17 cellular contexts compared by ENCODE assay signal in the genomic region with DNA sequence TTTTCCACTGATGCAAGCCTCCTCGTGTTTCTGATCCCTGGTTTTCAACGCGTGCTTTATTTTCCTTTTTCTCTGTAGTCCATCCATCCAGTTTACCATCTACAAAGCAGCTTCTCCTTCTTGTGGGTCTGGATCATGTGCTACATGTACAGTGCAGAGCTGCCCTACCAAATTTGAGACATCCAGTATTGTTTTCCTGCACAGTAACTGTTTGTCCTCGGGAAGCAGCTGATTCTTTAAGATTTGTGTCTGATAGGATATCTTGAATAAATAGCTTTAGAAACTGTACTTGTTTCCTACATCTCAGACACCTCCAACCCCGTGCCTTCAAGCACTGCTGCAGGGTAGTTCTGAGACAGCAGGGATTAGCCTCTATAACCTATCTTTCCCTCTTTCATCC.
"Had no signal": no experiment of that assay in that cellular context is flagged by ENCODE, and none has a peak within 500 bp of the region (broad histone marks: within the 10 kb centered on the region; RNA-seq: fewer than 3 reads in every experiment).

No MANE protein-coding gene starts in this region.

- H3K36me3 Mint-ChIP-seq: natural killer cell treated with Interleukin-12 subunit alpha and Interleukin-12 subunit beta and Interleukin-15 and Interleukin-18, amount 100 ng/mL, for 72 hours; type B pancreatic cell had no signal

- H3K27ac Mint-ChIP-seq: natural killer cell treated with Interleukin-12 subunit alpha and Interleukin-12 subunit beta and Interleukin-15 and Interleukin-18, amount 100 ng/mL, for 72 hours; progenitor cell of endocrine pancreas; type B pancreatic cell had no signal

- H3K9me3 Mint-ChIP-seq: type B pancreatic cell had no signal

- H3K4me3 Mint-ChIP-seq: natural killer cell treated with Interleukin-12 subunit alpha and Interleukin-12 subunit beta and Interleukin-15 and Interleukin-18, amount 100 ng/mL, for 72 hours; type B pancreatic cell had no signal

- ATAC-seq: natural killer cell treated with Interleukin-12 subunit alpha and Interleukin-12 subunit beta and Interleukin-15 and Interleukin-18, amount 100 ng/mL, for 72 hours; pancreas; stimulated activated naive CD8-positive, alpha-beta T cell treated with anti-CD3 and anti-CD28 coated beads, Interleukin-15, Interleukin-2, amounts not matched to agents 100 U/mL and 50 U/mL, for 24 hours had no signal

- H3K27me3 Mint-ChIP-seq: natural killer cell treated with Interleukin-12 subunit alpha and Interleukin-12 subunit beta and Interleukin-15 and Interleukin-18, amount 100 ng/mL, for 72 hours; progenitor cell of endocrine pancreas; type B pancreatic cell had no signal

- DNase-seq: colonic mucosa; dermis blood vessel endothelial cell; heart right ventricle; hypothalamus; kidney glomerular epithelial cell; mammary epithelial cell; mucosa of descending colon; occipital lobe; pancreas; right cardiac atrium; small intestine; stimulated activated CD4-positive, alpha-beta T cell treated with anti-CD3 and anti-CD28 coated beads, Interleukin-2, amount 100 ng/mL, for 48 hours; stimulated activated naive CD8-positive, alpha-beta T cell treated with anti-CD3 and anti-CD28 coated beads, Interleukin-15, Interleukin-2, amounts not matched to agents 100 U/mL and 50 U/mL, for 24 hours; thyroid gland had no signal
